In genomic region chr16:2357331-2357730, GRCh38 we compare ENCODE assay signal across 8 cellular contexts.
"Had no signal": no experiment of that assay in that cellular context is flagged by ENCODE, and none has a peak within 500 bp of the region (broad histone marks: within the 10 kb centered on the region; RNA-seq: fewer than 3 reads in every experiment).

No MANE protein-coding gene starts in this region.

- H3K4me1 ChIP-seq: HAP-1 had no signal

- DNase-seq: GM23248, GOT3, H7, H9, HCEC 1CT, HFFc6 had no signal

- H3K27ac ChIP-seq: GM23248 had no signal

- H3K4me3 ChIP-seq: GM23248, GM23338, HAP-1 had no signal

- H3K9me3 ChIP-seq: HAP-1 had no signal

- H3K36me3 ChIP-seq: HAP-1 had no signal
